Comparison of ENCODE assay signal across 8 cellular contexts in genomic region chr11:106076923-106077608, GRCh38. TPM values are rescaled to one million over a fixed set of nuclear protein-coding genes. Genes with fewer than 3 reads are reported as not detected.
DNase-seq lines count a peak whose midpoint lies in the region; ATAC-seq and TF ChIP-seq lines count a peak whose summit lies in the region.

KBTBD3 (minus strand) TSS chr11:106077347; CDS start chr11:106059097, 18,250 bp downstream.

- H3K9me3 ChIP-seq in neutrophil, result no peaks in the 10 kb centered on the region

- H3K36me3 ChIP-seq in neutrophil, result peaks cover 18% of the 10 kb centered on the region

- DNase-seq in NB4 (ENCODE audit: low read depth) (peak; percentile 99), SK-N-DZ (ENCODE audit: low spot score) (peak; percentile 98), germinal center (ENCODE audit: low spot score) (peak; percentile 89), substantia nigra (lab: John Stamatoyannopoulos, UW) (peak; percentile 83 to 100 (median 99))
- DNase-seq in activated naive CD4-positive, alpha-beta T cell treated with anti-CD3 and anti-CD28 coated beads, Interleukin-2, amount 50 U/mL, for 16 hours, result peak; percentile 99

- peak; percentile 95 for ATAC-seq in HG02588 (IDR thresholded peaks at IDR 0.05; ENCODE audit: unreplicated experiment)

- peaks cover 24 to 25% of the 10 kb centered on the region in 2 experiments for H3K4me1 ChIP-seq in neutrophil (ENCODE audit: control insufficient read depth in 1 of 2, insufficient read depth in 1 of 2, low read depth in 1 of 2, low read length in 1 of 2)

- no peak for TF ChIP-seq POLR2A in NB4 (IDR thresholded peaks at IDR 0.05; ENCODE audit: extremely low read depth, insufficient read length)

- H3K27me3 ChIP-seq in neutrophil, result no peaks in the 10 kb centered on the region

- H3K27ac ChIP-seq in neutrophil, result peak within 1 kb of the TSS; percentile 89
- H3K27ac ChIP-seq in substantia nigra (ENCODE audit: low read depth, low read length, poor library complexity, severe bottlenecking), result peak within 1 kb of the TSS; percentile 99

- TF ChIP-seq CTCF in NB4 (IDR thresholded peaks at IDR 0.05; ENCODE audit: low read depth, low read length) (no peak), neutrophil (IDR thresholded peaks at IDR 0.05) (peak; percentile 39)

- peak within 1 kb of the TSS; percentile 91 for H3K4me3 ChIP-seq in GM08714 (ENCODE audit: low read length)
- H3K4me3 ChIP-seq in NB4 (ENCODE audit: low read depth, low read length), result peak within 1 kb of the TSS; percentile 91
- H3K4me3 ChIP-seq in neutrophil (ENCODE audit: low read depth in 1 of 2, low read length in 1 of 2), result peak within 1 kb of the TSS; percentile 91 to 94

RNA-seq across cellular contexts. Expression of gene KBTBD3, which starts in this region (rescaled TPM):
- polyA plus RNA-seq in SK-N-DZ (2014; cell fraction: cytosol; rRNA removed), result 1.7 and 3.4 TPM in 2 replicates
- polyA plus RNA-seq in SK-N-DZ (2014; cell fraction: nucleus; rRNA removed), result 0.46 and 1.2 TPM in 2 replicates

Comparison
In these comparisons a context has a peak if more than half of its experiments do, and no peak if none do; other contexts are left out.
1. Peak in every context shown above with its lines: DNase-seq, ATAC-seq, H3K4me3 ChIP-seq and H3K27ac ChIP-seq.